8 cellular contexts compared by ENCODE assay signal in genomic region chr12:96241484-96242256, GRCh38. TPM values are rescaled to one million over a fixed set of nuclear protein-coding genes. Genes with fewer than 3 reads are reported as not detected.
DNase-seq lines count a peak whose midpoint lies in the region; ATAC-seq, FAIRE-seq and TF ChIP-seq lines count a peak whose summit lies in the region.

No MANE protein-coding gene starts in this region.

- H2AFZ ChIP-seq in keratinocyte (ENCODE audit: control insufficient read depth, low read length), result no peak overlapping the region

- peaks cover 30% of the 10 kb centered on the region for H4K20me1 ChIP-seq in keratinocyte (ENCODE audit: control insufficient read depth, extremely low read depth, insufficient read depth, low read length)

- no peak for FAIRE-seq in keratinocyte (lab: Jason Lieb, UNC)

- H3K4me3 ChIP-seq in keratinocyte (ENCODE audit: control insufficient read depth in 2 of 3, extremely low read depth in 1 of 3, insufficient read depth in 2 of 3, low read depth in 1 of 3, low read length in 3 of 3), result no peak overlapping the region

- dilution Hi-C loops in keratinocyte (cut with MboI; ENCODE audit: extremely low pct_ligation_motif_present, low sequenced_read_pairs), result no loop called here

- ATAC-seq in GM18861 (IDR thresholded peaks at IDR 0.05; ENCODE audit: unreplicated experiment) (no peak), GM19463 (IDR thresholded peaks at IDR 0.05; ENCODE audit: unreplicated experiment) (no peak)

- TF ChIP-seq CTCF in keratinocyte (optimal IDR thresholded peaks at IDR 0.05 in 1 of 3, IDR thresholded peaks at IDR 0.05 in 1 of 3, conservative IDR thresholded peaks at IDR 0.05 in 1 of 3; ENCODE audit: extremely low read depth in 1 of 3, insufficient read depth in 2 of 3, low read length in 3 of 3), result no peak

- peaks cover 5% of the 10 kb centered on the region for H3K9me1 ChIP-seq in keratinocyte (ENCODE audit: control insufficient read depth, extremely low read depth, insufficient read depth, low read length)

- peak; percentile 60 for DNase-seq in NCI-H748 treated with DMSO at 0.1 percent for 48 hours (lab: John Stamatoyannopoulos, UW)
- DNase-seq in activated effector memory CD4-positive, alpha-beta T cell treated with anti-CD3 and anti-CD28 coated beads, Interleukin-2, amount 50 U/mL, for 16 hours, result peak; percentile 87
- DNase-seq in keratinocyte (ENCODE audit: low read depth, low spot score), result no peak
- peak; percentile 24 for DNase-seq in stimulated activated CD8-positive, alpha-beta memory T cell treated with anti-CD3 and anti-CD28 coated beads, Interleukin-4, amount 100 ng/mL, for 24 hours (ENCODE audit: low read depth)
- no peak for DNase-seq in NCI-H2107 (lab: John Stamatoyannopoulos, UW)
- no peak for DNase-seq in NCI-H226

- no peaks in the 10 kb centered on the region for H3K9me3 ChIP-seq in keratinocyte (ENCODE audit: control insufficient read depth, low read depth, low read length)

- no peak overlapping the region for H3K4me2 ChIP-seq in keratinocyte (ENCODE audit: control insufficient read depth, extremely low read depth, insufficient read depth, low read depth, low read length)

- H3K36me3 ChIP-seq in keratinocyte (ENCODE audit: control insufficient read depth in 2 of 2, extremely low read depth in 1 of 2, insufficient read depth in 2 of 2, low read length in 2 of 2), result peaks cover 10 to 56% of the 10 kb centered on the region in 2 experiments

- no peaks in the 10 kb centered on the region for H3K27me3 ChIP-seq in keratinocyte (ENCODE audit: control insufficient read depth, extremely low read depth, insufficient read depth, low read length)

- H3K27ac ChIP-seq in keratinocyte (ENCODE audit: control insufficient read depth, insufficient read depth, low read length), result peak overlapping the region; percentile 49

- peaks cover 79% of the 10 kb centered on the region for H3K79me2 ChIP-seq in keratinocyte (ENCODE audit: control insufficient read depth, insufficient read depth, low read length)

- no peak overlapping the region for H3K9ac ChIP-seq in keratinocyte (ENCODE audit: control insufficient read depth, extremely low read depth, insufficient read depth, low read length)

- peaks cover 16% of the 10 kb centered on the region for H3K4me1 ChIP-seq in keratinocyte (ENCODE audit: control insufficient read depth, extremely low read depth, insufficient read depth, low read length)

RNA-seq across cellular contexts. Expression of gene ELK3, which starts 47.5 kb away (rescaled TPM):
- 14.4 to 47.6 TPM (median 28.2 TPM) in 3 replicates for polyA plus RNA-seq in keratinocyte
- 89.5 TPM for polyA plus RNA-seq in keratinocyte (2011; ENCODE audit: low read depth)
- 26.6 and 31.6 TPM in 2 replicates for polyA plus RNA-seq in keratinocyte (2011; cell fraction: cytosol; rRNA removed)
- 24.7 and 26.1 TPM in 2 replicates for polyA plus RNA-seq in keratinocyte (2011; cell fraction: nucleus; rRNA removed)
- polyA plus RNA-seq in keratinocyte (2012; ENCODE audit: low replicate concordance), result 21.3 and 54.2 TPM in 2 replicates
- 24.4 to 89.6 TPM (median 26.2 TPM) in 3 replicates for polyA minus RNA-seq in keratinocyte
- polyA minus RNA-seq in keratinocyte (2011; cell fraction: cytosol; rRNA and poly(A)+ RNA removed), result 32.6 TPM
- polyA minus RNA-seq in keratinocyte (2011; cell fraction: nucleus; rRNA and poly(A)+ RNA removed), result 14.0 and 17.8 TPM in 2 replicates

Comparison
In these comparisons a context has a peak if more than half of its experiments do, and no peak if none do; other contexts are left out.
1. DNase-seq: peak in NCI-H748 treated with DMSO at 0.1 percent for 48 hours (single experiment), activated effector memory CD4-positive, alpha-beta T cell treated with anti-CD3 and anti-CD28 coated beads, Interleukin-2, amount 50 U/mL, for 16 hours (single experiment) and stimulated activated CD8-positive, alpha-beta memory T cell treated with anti-CD3 and anti-CD28 coated beads, Interleukin-4, amount 100 ng/mL, for 24 hours (single experiment); none in keratinocyte (single experiment), NCI-H2107 (single experiment) and NCI-H226 (single experiment).